Comparison of ENCODE assay signal across 9 cellular contexts in the genomic region with DNA sequence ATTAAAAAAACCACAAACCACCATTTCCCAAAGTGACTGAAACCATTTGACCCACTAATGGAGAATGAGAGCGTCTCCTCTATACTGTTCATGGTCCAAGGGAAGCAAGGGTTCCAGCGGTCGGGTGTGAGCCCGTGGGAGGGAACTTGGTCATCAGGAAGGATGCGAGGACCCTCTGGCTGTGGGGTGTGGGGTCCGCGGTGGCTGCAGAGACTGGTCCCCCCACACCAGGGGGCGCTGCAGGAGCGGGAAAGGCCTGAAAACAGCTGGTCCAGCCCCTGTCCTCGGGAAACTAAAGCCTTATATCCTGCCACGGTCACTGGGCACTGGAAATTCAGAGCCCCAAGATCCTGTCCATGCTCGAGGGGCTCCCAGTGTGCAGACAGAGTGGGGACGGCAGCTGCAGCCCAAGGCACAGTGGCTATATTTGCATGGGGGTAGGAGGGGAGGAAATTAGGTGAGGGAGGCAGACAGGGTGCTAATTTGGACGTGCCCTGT. TPM values are rescaled to one million over a fixed set of nuclear protein-coding genes. Genes with fewer than 3 reads are reported as not detected.
A peak's percentile ranks its signal among the peaks of the same experiment; 100 is the strongest.
DNase-seq lines count a peak whose midpoint lies in the region; ATAC-seq, FAIRE-seq and TF ChIP-seq lines count a peak whose summit lies in the region.
"Had no signal": no experiment of that assay in that cellular context is flagged by ENCODE, and none has a peak within 500 bp of the region (broad histone marks: within the 10 kb centered on the region; RNA-seq: fewer than 3 reads in every experiment).

No MANE protein-coding gene starts in this region.

- H3K27me3 Mint-ChIP-seq in activated T-helper 1 cell treated with anti-CD3 and anti-CD28 coated beads, Interleukin-12 subunit alpha, Interleukin-12 subunit beta, Interleukin-2, Interleukin-4 antibody, amounts not matched to agents 30 ng/mL and 10 ng/mL and 1 ng/mL, durations not matched to agents 14 hours and 24 hours and 36 hours (ENCODE audit: insufficient read depth): peaks cover 3% of the 10 kb centered on the region
- peaks cover 6% of the 10 kb centered on the region for H3K27me3 Mint-ChIP-seq in nephron progenitor cell (ENCODE audit: low read depth, poor library complexity)

- in situ Hi-C loops in Caki2 (cut with HindIII; ENCODE audit: low pct_unique_long_range_greater_than_20kb, low sequenced_read_pairs): no loop called here
- in situ Hi-C loops in IMR-90 (cut with MboI; ENCODE audit: low sequenced_read_pairs): loop anchor here (5.0 kb wide), 2 partner anchors 157 to 352 kb away; no protein-coding TSS in a partner anchor

- peaks cover 11% of the 10 kb centered on the region for H3K36me3 Mint-ChIP-seq in activated T-helper 1 cell treated with anti-CD3 and anti-CD28 coated beads, Interleukin-12 subunit alpha, Interleukin-12 subunit beta, Interleukin-2, Interleukin-4 antibody, amounts not matched to agents 30 ng/mL and 10 ng/mL and 1 ng/mL, durations not matched to agents 14 hours and 24 hours and 36 hours (ENCODE audit: low read depth)
- H3K36me3 Mint-ChIP-seq in nephron progenitor cell (ENCODE audit: low read depth): peaks cover 6% of the 10 kb centered on the region

- FAIRE-seq in RCC 7860 (lab: Jason Lieb, UNC): no peak
- FAIRE-seq: TTC549 had no signal

- POLR2A ChIA-PET in IMR-90 (lab: Charles Lee; ENCODE audit: unreplicated experiment): no interaction called here

- H3K4me2 ChIP-seq in IMR-90 (ENCODE audit: low read depth, low read length): peak overlapping the region; percentile 84

- no peak overlapping the region for H3K27ac ChIP-seq in IMR-90 (ENCODE audit: insufficient read depth, low read length)

- WGBS in IMR-90 (ENCODE audit: extremely low coverage in 2 of 2, insufficient read length in 1 of 2), 2 experiments: 0% methylated on average over 2 of the region's 14 CpGs; no CpG with 5 or more reads in 1 of the 2 experiments

- ATAC-seq in IMR-90 (ENCODE audit: low read depth): peak; percentile 66
- peak; percentile 48 for ATAC-seq in stimulated activated naive CD8-positive, alpha-beta T cell treated with anti-CD3 and anti-CD28 coated beads, Interleukin-15, Interleukin-2, amounts not matched to agents 100 U/mL and 50 U/mL, for 24 hours
- no peak for ATAC-seq in HG02763 (IDR thresholded peaks at IDR 0.05; ENCODE audit: unreplicated experiment)

- no peak overlapping the region for H2BK15ac ChIP-seq in IMR-90 (ENCODE audit: low read depth, low read length)

- no peaks in the 10 kb centered on the region for H3K9me3 Mint-ChIP-seq in activated T-helper 1 cell treated with anti-CD3 and anti-CD28 coated beads, Interleukin-12 subunit alpha, Interleukin-12 subunit beta, Interleukin-2, Interleukin-4 antibody, amounts not matched to agents 30 ng/mL and 10 ng/mL and 1 ng/mL, durations not matched to agents 14 hours and 24 hours and 36 hours
- H3K9me3 Mint-ChIP-seq in nephron progenitor cell: peaks cover 7% of the 10 kb centered on the region

- H2BK5ac ChIP-seq in IMR-90 (ENCODE audit: low read depth, low read length, poor library complexity, severe bottlenecking): no peak overlapping the region

- peak; percentile 61; the same call in 1 of the 2 replicates for TF ChIP-seq POLR2A in IMR-90 (IDR thresholded peaks at IDR 0.05; ENCODE audit: low read depth, low read length)

- H3K27ac Mint-ChIP-seq in activated T-helper 1 cell treated with anti-CD3 and anti-CD28 coated beads, Interleukin-12 subunit alpha, Interleukin-12 subunit beta, Interleukin-2, Interleukin-4 antibody, amounts not matched to agents 30 ng/mL and 10 ng/mL and 1 ng/mL, durations not matched to agents 14 hours and 24 hours and 36 hours: no peak overlapping the region
- no peak overlapping the region for H3K27ac Mint-ChIP-seq in nephron progenitor cell

- H3K9me3 ChIP-seq in IMR-90 (ENCODE audit: control insufficient read depth, insufficient read depth, low read length): no peaks in the 10 kb centered on the region

- H3K36me3 ChIP-seq in IMR-90 (ENCODE audit: control insufficient read depth, insufficient read depth, low read length): no peaks in the 10 kb centered on the region

- H4K5ac ChIP-seq in IMR-90 (ENCODE audit: low read depth, low read length): no peak overlapping the region

- no TSS peak for BruUV-seq in IMR-90 (replicated peaks; lab: Mats Ljungman, UMichigan)

- no peak overlapping the region for H3K4ac ChIP-seq in IMR-90 (ENCODE audit: low read depth, low read length)

- H4K20me1 ChIP-seq in IMR-90 (ENCODE audit: insufficient read depth, low read length): peaks cover 6% of the 10 kb centered on the region; the same call in 1 of the 2 replicates

- intact Hi-C loops in IMR-90 (cut with micrococcal nuclease): loop anchor here (1.0 to 5.0 kb wide), 3 partner anchors 154 to 350 kb away; no protein-coding TSS in a partner anchor
- intact Hi-C loops in activated T-helper 1 cell treated with anti-CD3 and anti-CD28 coated beads, Interleukin-12 subunit alpha, Interleukin-12 subunit beta, Interleukin-2, Interleukin-4 antibody, amounts not matched to agents 30 ng/mL and 10 ng/mL and 1 ng/mL, durations not matched to agents 14 hours and 24 hours and 36 hours (cut with micrococcal nuclease): loop anchor here (1.0 kb wide), 2 partner anchors 154 to 350 kb away; no protein-coding TSS in a partner anchor

- H3K18ac ChIP-seq in IMR-90 (ENCODE audit: low read depth, low read length): no peak overlapping the region

- dilution Hi-C loops in IMR-90 (cut with HindIII; ENCODE audit: low sequenced_read_pairs, unreplicated experiment): no loop called here

- peak overlapping the region; percentile 58; the same call in 1 of the 2 replicates for H2AK5ac ChIP-seq in IMR-90 (ENCODE audit: low read depth, low read length)

- H3K9me1 ChIP-seq in IMR-90 (ENCODE audit: insufficient read depth, low read length): peaks cover 4% of the 10 kb centered on the region; the same call in 1 of the 2 replicates

- H4K8ac ChIP-seq in IMR-90 (ENCODE audit: low read depth in 2 of 2, low read length in 2 of 2): peak overlapping the region in 1 of 2 experiments; percentile 42; a peak in 2 of 4 replicates

- CTCF ChIA-PET in IMR-90 (lab: Yijun Ruan, JAX): interaction anchor here (0.5 to 1.8 kb wide), 8 partner anchors 12 to 409 kb away, joined by 3 to 15 read pairs (median 4); no protein-coding TSS in a partner anchor

- H2AK9ac ChIP-seq in IMR-90 (replicated peaks; ENCODE audit: low read depth, low read length, poor library complexity): peak overlapping the region; percentile 31

- H3K14ac ChIP-seq in IMR-90 (replicated peaks; ENCODE audit: low read depth, low read length): no peak overlapping the region

- no peak overlapping the region for H2BK20ac ChIP-seq in IMR-90 (ENCODE audit: low read depth, low read length)

- peaks cover 22% of the 10 kb centered on the region for H3K4me1 Mint-ChIP-seq in activated T-helper 1 cell treated with anti-CD3 and anti-CD28 coated beads, Interleukin-12 subunit alpha, Interleukin-12 subunit beta, Interleukin-2, Interleukin-4 antibody, amounts not matched to agents 30 ng/mL and 10 ng/mL and 1 ng/mL, durations not matched to agents 14 hours and 24 hours and 36 hours (ENCODE audit: low read depth)
- peaks cover 38% of the 10 kb centered on the region for H3K4me1 Mint-ChIP-seq in nephron progenitor cell

- no peak overlapping the region for H3K4me3 Mint-ChIP-seq in activated T-helper 1 cell treated with anti-CD3 and anti-CD28 coated beads, Interleukin-12 subunit alpha, Interleukin-12 subunit beta, Interleukin-2, Interleukin-4 antibody, amounts not matched to agents 30 ng/mL and 10 ng/mL and 1 ng/mL, durations not matched to agents 14 hours and 24 hours and 36 hours
- H3K4me3 Mint-ChIP-seq in nephron progenitor cell: no peak overlapping the region

- H3K27me3 ChIP-seq in IMR-90 (ENCODE audit: control insufficient read depth, insufficient read depth, low read length): no peaks in the 10 kb centered on the region

- no peak overlapping the region for H3K4me3 ChIP-seq in IMR-90 (ENCODE audit: insufficient read depth, low read depth, low read length)

- peaks cover 0 to 19% of the 10 kb centered on the region in 2 experiments; a peak in 2 of 4 replicates for H3K79me1 ChIP-seq in IMR-90 (ENCODE audit: low read depth in 1 of 2, low read length in 2 of 2)

- no peak overlapping the region for H4K91ac ChIP-seq in IMR-90 (ENCODE audit: insufficient read depth, low read depth, low read length)

- H2AFZ ChIP-seq in IMR-90 (replicated peaks; ENCODE audit: low read length, poor library complexity): peak overlapping the region; percentile 89

- TF ChIP-seq CTCF in IMR-90 (conservative IDR thresholded peaks at IDR 0.05; ENCODE audit: low read depth, low read length): peak; percentile 97
- TF ChIP-seq CTCF in nephron progenitor cell (IDR thresholded peaks at IDR 0.05): peak; percentile 97

- H3K56ac ChIP-seq in IMR-90 (ENCODE audit: extremely low read depth, insufficient read depth, low read length): no peak overlapping the region

- TF ChIP-seq RAD21 in IMR-90 (IDR thresholded peaks at IDR 0.05; ENCODE audit: low read length): peak; percentile 99

- 0 out of 2 replicates have a peak overlapping the region, but pooled peaks have one; percentile 21 for H3K9ac ChIP-seq in IMR-90 (ENCODE audit: low read depth, low read length)

- no peak overlapping the region for H2BK120ac ChIP-seq in IMR-90 (ENCODE audit: low read depth, low read length)

- H3K4me1 ChIP-seq in IMR-90 (ENCODE audit: control insufficient read depth, insufficient read depth, low read length): peaks cover 4% of the 10 kb centered on the region; the same call in 1 of the 2 replicates

- no peak overlapping the region for H3K23ac ChIP-seq in IMR-90 (ENCODE audit: low read depth, low read length)

- DNase-seq in Caki2 (ENCODE audit: low read depth) (peak; percentile 53), IMR-90 (peak; percentile 65), RCC 7860 (ENCODE audit: low spot score) (peak; percentile 53), fibroblast of gingiva (ENCODE audit: low read depth) (peak; percentile 54), nephron progenitor cell (peak; percentile 98)
- DNase-seq in activated T-helper 1 cell treated with anti-CD3 and anti-CD28 coated beads, Interleukin-12 subunit alpha, Interleukin-12 subunit beta, Interleukin-2, Interleukin-4 antibody, amounts not matched to agents 30 ng/mL and 10 ng/mL and 1 ng/mL, durations not matched to agents 14 hours and 24 hours and 36 hours (ENCODE audit: low spot score): peak; percentile 71
- peak; percentile 94 for DNase-seq in stimulated activated naive CD8-positive, alpha-beta T cell treated with anti-CD3 and anti-CD28 coated beads, Interleukin-15, Interleukin-2, amounts not matched to agents 100 U/mL and 50 U/mL, for 24 hours

RNA-seq across cellular contexts. Expression of a gene that starts 4.3 kb away (rescaled TPM):
- total RNA-seq in Caki2 (2014; rRNA removed; shearing (Covaris generic); ENCODE audit: low replicate concordance): 55.4 and 62.2 TPM in 2 replicates
- 8.8 and 13.3 TPM in 2 replicates for total RNA-seq in IMR-90 (2012; rRNA removed)
- 22.1 and 24.2 TPM in 2 replicates for polyA plus RNA-seq in IMR-90 (2012; rRNA removed)
- 7.3 and 27.7 TPM in 2 replicates for polyA plus RNA-seq in IMR-90 (2012; cell fraction: cytosol; rRNA removed)
- 8.6 and 17.4 TPM in 2 replicates for polyA plus RNA-seq in IMR-90 (2012; cell fraction: nucleus; rRNA removed; ENCODE audit: low replicate concordance)
- total RNA-seq in activated T-helper 1 cell treated with anti-CD3 and anti-CD28 coated beads, Interleukin-12 subunit alpha, Interleukin-12 subunit beta, Interleukin-2, Interleukin-4 antibody, amounts not matched to agents 30 ng/mL and 10 ng/mL and 1 ng/mL, durations not matched to agents 14 hours and 24 hours and 36 hours: 21.5 and 23.6 TPM in 2 replicates

RNA-seq across cellular contexts. Expression of a gene that starts 10.6 kb away (rescaled TPM):
- total RNA-seq in Caki2 (2014; rRNA removed; shearing (Covaris generic); ENCODE audit: low replicate concordance): 43.6 and 58.4 TPM in 2 replicates
- total RNA-seq in IMR-90 (2012; rRNA removed): 31.7 and 64.2 TPM in 2 replicates
- 41.7 and 47.0 TPM in 2 replicates for polyA plus RNA-seq in IMR-90 (2012; rRNA removed)
- polyA plus RNA-seq in IMR-90 (2012; cell fraction: cytosol; rRNA removed): 21.2 and 35.5 TPM in 2 replicates
- 7.2 and 19.4 TPM in 2 replicates for polyA plus RNA-seq in IMR-90 (2012; cell fraction: nucleus; rRNA removed; ENCODE audit: low replicate concordance)
- total RNA-seq in activated T-helper 1 cell treated with anti-CD3 and anti-CD28 coated beads, Interleukin-12 subunit alpha, Interleukin-12 subunit beta, Interleukin-2, Interleukin-4 antibody, amounts not matched to agents 30 ng/mL and 10 ng/mL and 1 ng/mL, durations not matched to agents 14 hours and 24 hours and 36 hours: 51.7 and 53.9 TPM in 2 replicates

RNA-seq across cellular contexts. Expression of a gene that starts 26.6 kb away (rescaled TPM):
- total RNA-seq in Caki2 (2014; rRNA removed; shearing (Covaris generic); ENCODE audit: low replicate concordance): not detected in 2 replicates
- not detected in 2 replicates for total RNA-seq in IMR-90 (2012; rRNA removed)
- not detected in 2 replicates for polyA plus RNA-seq in IMR-90 (2012; rRNA removed)
- polyA plus RNA-seq in IMR-90 (2012; cell fraction: cytosol; rRNA removed): not detected in 2 replicates
- polyA plus RNA-seq in IMR-90 (2012; cell fraction: nucleus; rRNA removed; ENCODE audit: low replicate concordance): 0.06 TPM in 1 of 2 replicates, not detected in the other
- 1.7 and 1.9 TPM in 2 replicates for total RNA-seq in activated T-helper 1 cell treated with anti-CD3 and anti-CD28 coated beads, Interleukin-12 subunit alpha, Interleukin-12 subunit beta, Interleukin-2, Interleukin-4 antibody, amounts not matched to agents 30 ng/mL and 10 ng/mL and 1 ng/mL, durations not matched to agents 14 hours and 24 hours and 36 hours
